In the genomic region with DNA sequence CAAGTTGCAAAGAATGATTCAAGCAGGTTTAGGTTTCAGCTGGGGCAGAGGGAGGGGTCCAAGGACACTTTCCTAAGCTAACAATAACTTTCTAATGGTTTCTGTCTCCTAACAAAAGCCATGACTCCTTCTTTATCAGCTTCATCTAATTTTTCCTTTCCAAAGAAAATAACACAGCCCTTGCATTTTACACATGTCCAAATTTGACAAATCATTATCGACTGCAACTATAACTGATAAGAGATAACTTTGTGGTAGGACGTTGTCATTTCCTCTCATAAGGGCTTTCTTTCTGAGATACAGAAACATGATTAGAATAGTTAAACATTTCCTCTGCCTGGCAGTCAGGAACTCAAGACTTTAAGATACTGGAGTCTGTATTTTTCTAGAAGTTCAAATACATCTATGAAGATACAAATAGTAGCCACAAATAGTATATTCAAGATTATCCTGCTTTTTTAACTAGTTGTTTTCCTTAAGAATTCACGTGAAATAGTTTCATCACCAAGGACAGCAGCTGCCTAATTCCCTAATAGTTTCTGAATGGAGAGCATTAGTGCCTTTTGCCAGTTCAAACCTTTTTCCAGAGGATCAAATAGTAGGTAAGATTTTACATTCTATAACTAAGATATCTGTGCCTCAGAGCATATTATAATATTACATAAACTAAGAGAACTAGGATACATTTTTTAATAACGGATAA, we compare ENCODE assay signal across 13 cellular contexts.
DNase-seq lines count a peak whose midpoint lies in the region; ATAC-seq and TF ChIP-seq lines count a peak whose summit lies in the region.
"Had no signal": no experiment of that assay in that cellular context is flagged by ENCODE, and none has a peak within 500 bp of the region (broad histone marks: within the 10 kb centered on the region; RNA-seq: fewer than 3 reads in every experiment).

No MANE protein-coding gene starts in this region.

- H3K36me3 Mint-ChIP-seq in mesothelial cell of epicardium = peaks cover 7% of the 10 kb centered on the region

- H3K27me3 Mint-ChIP-seq in mesothelial cell of epicardium (ENCODE audit: low read depth) = no peaks in the 10 kb centered on the region
- H3K27me3 Mint-ChIP-seq: activated CD8-positive, alpha-beta T cell treated with anti-CD3 and anti-CD28 coated beads for 36 hours; central memory CD8-positive, alpha-beta T cell had no signal

- TF ChIP-seq CTCF in choroid plexus epithelial cell (conservative IDR thresholded peaks at IDR 0.05; ENCODE audit: low read depth, low read length) = no peak
- TF ChIP-seq CTCF in mesothelial cell of epicardium (IDR thresholded peaks at IDR 0.05; ENCODE audit: unreplicated experiment) = no peak

- peak; percentile 36 for DNase-seq in ACHN
- peak; percentile 66 for DNase-seq in NCI-H226
- DNase-seq in choroid plexus epithelial cell (ENCODE audit: low read depth) = peak; percentile 44
- no peak for DNase-seq in mesothelial cell of epicardium (ENCODE audit: low spot score in 2 of 2, unreplicated experiment in 2 of 2)
- DNase-seq in SKM-1 treated with dmso at 0.1 percent for 144 hours (lab: John Stamatoyannopoulos, UW; ENCODE audit: unreplicated experiment) = no peak
- DNase-seq in D341Med (ENCODE audit: low spot score) = no peak
- DNase-seq in NCI-H524 treated with DMSO at 0.1 percent for 48 hours (lab: John Stamatoyannopoulos, UW) = no peak
- DNase-seq: activated CD8-positive, alpha-beta T cell treated with anti-CD3 and anti-CD28 coated beads for 36 hours; NCI-H524; posterior cingulate gyrus had no signal

- no peak overlapping the region for H3K4me3 Mint-ChIP-seq in mesothelial cell of epicardium
- H3K4me3 Mint-ChIP-seq: activated CD8-positive, alpha-beta T cell treated with anti-CD3 and anti-CD28 coated beads for 36 hours; central memory CD8-positive, alpha-beta T cell had no signal

- H3K9me3 Mint-ChIP-seq in mesothelial cell of epicardium = no peaks in the 10 kb centered on the region
- H3K9me3 Mint-ChIP-seq: activated CD8-positive, alpha-beta T cell treated with anti-CD3 and anti-CD28 coated beads for 36 hours; central memory CD8-positive, alpha-beta T cell had no signal

- no peak overlapping the region for H3K4me3 ChIP-seq in choroid plexus epithelial cell (ENCODE audit: low read depth, low read length)
- H3K4me3 ChIP-seq: thoracic aorta had no signal

- in situ Hi-C loops in ACHN (cut with HindIII; ENCODE audit: low pct_ligation_motif_present, low pct_unique_long_range_greater_than_20kb, low sequenced_read_pairs) = no loop called here

- peaks cover 68% of the 10 kb centered on the region for H3K4me1 Mint-ChIP-seq in mesothelial cell of epicardium

- ATAC-seq in HG02840 (IDR thresholded peaks at IDR 0.05; ENCODE audit: low FRiP score, unreplicated experiment) = no peak
- ATAC-seq: activated CD8-positive, alpha-beta T cell treated with anti-CD3 and anti-CD28 coated beads for 36 hours had no signal

- peak overlapping the region; percentile 92 for H3K27ac Mint-ChIP-seq in mesothelial cell of epicardium
- H3K27ac Mint-ChIP-seq: activated CD8-positive, alpha-beta T cell treated with anti-CD3 and anti-CD28 coated beads for 36 hours had no signal

Comparison
In these comparisons a context has a peak if more than half of its experiments do, and no peak if none do; other contexts are left out.
1. DNase-seq: peak in ACHN (single experiment), NCI-H226 (single experiment) and choroid plexus epithelial cell (single experiment); none in mesothelial cell of epicardium (0 of 2), SKM-1 treated with dmso at 0.1 percent for 144 hours (single experiment), D341Med (single experiment) and NCI-H524 treated with DMSO at 0.1 percent for 48 hours (single experiment).